Comparison of ENCODE assay signal across 8 cellular contexts in the genomic region with DNA sequence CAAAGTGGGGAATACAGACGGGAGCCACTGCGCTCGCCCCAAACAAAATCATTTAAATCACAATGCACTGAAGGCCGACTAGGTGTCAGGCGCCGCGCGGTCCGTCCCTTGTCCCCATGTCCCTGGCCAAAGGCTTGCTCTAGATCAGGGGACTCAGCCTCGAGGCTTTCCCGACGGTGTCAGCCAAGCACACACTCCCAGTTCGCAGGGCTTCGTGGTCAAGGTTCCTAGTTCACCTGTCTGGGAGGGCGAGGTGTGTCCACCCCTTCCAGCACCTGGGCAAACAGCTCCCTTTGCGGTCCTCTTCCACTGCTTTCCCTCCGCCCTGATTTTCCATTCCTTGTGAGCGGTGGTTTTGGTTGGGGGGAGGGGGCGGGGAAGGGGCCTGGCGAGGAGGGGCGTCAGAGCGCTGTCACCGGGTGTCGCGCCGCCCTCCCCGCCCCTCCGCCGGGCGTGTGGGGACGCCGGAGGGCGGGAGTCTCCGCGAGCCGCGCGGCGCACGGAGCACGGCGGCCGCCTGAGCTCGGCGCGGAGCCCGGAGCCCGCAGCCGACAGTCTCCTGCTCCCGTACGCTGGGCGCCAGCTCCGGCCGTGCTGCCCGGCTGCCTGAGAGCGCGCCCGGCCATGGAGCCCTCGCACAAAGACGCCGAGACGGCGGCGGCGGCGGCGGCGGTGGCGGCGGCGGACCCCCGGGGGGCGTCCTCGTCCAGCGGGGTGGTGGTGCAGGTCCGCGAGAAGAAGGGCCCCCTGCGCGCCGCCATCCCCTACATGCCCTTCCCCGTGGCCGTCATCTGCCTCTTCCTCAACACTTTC. TPM values are rescaled to one million over a fixed set of nuclear protein-coding genes. Genes with fewer than 3 reads are reported as not detected.
DNase-seq lines count a peak whose midpoint lies in the region; ATAC-seq and TF ChIP-seq lines count a peak whose summit lies in the region.

A gene with protein sequence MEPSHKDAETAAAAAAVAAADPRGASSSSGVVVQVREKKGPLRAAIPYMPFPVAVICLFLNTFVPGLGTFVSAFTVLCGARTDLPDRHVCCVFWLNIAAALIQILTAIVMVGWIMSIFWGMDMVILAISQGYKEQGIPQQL (plus strand): TSS at position 484 of the 813 bp plus-strand sequence. CDS start 141 bp downstream, at position 625.

- no peak within 1 kb of the TSS for H3K27ac ChIP-seq in liver (ENCODE audit: low read depth in 1 of 2, low read length in 2 of 2)
- H3K27ac ChIP-seq in stomach smooth muscle (ENCODE audit: low read length) = peak within 1 kb of the TSS; percentile 31

- ATAC-seq in GM19351 (IDR thresholded peaks at IDR 0.05; ENCODE audit: unreplicated experiment) (no peak), HG03432 (IDR thresholded peaks at IDR 0.05; ENCODE audit: unreplicated experiment) (no peak)

- H3K4me1 ChIP-seq in liver (ENCODE audit: control insufficient read depth in 4 of 4, insufficient read depth in 4 of 4, low read length in 3 of 4) = peaks cover 10 to 30% (median 21%) of the 10 kb centered on the region in 4 donors
- H3K4me1 ChIP-seq in stomach smooth muscle (ENCODE audit: control insufficient read depth, insufficient read depth, low read length) = peaks cover 38% of the 10 kb centered on the region

- peak within 1 kb of the TSS in 2 of 3 donors; percentile 37 to 44 for H3K4me3 ChIP-seq in liver (ENCODE audit: low read depth in 1 of 3, low read length in 3 of 3)
- H3K4me3 ChIP-seq in stomach smooth muscle (ENCODE audit: low read length in 2 of 2) = peak within 1 kb of the TSS; percentile 69 to 79

- H3K9me3 ChIP-seq in liver (ENCODE audit: control insufficient read depth in 4 of 4, low read length in 3 of 4) = no peaks in the 10 kb centered on the region
- no peaks in the 10 kb centered on the region for H3K9me3 ChIP-seq in stomach smooth muscle (ENCODE audit: control insufficient read depth in 2 of 2, low read length in 2 of 2)

- no peaks in the 10 kb centered on the region for H3K27me3 ChIP-seq in liver (ENCODE audit: control insufficient read depth in 4 of 4, insufficient read depth in 4 of 4, low read length in 3 of 4)
- no peaks in the 10 kb centered on the region for H3K27me3 ChIP-seq in stomach smooth muscle (ENCODE audit: control insufficient read depth in 1 of 2, insufficient read depth in 2 of 2, low read length in 2 of 2)

- no peaks in the 10 kb centered on the region for H3K36me3 ChIP-seq in liver (ENCODE audit: control insufficient read depth in 4 of 4, insufficient read depth in 3 of 4, low read depth in 1 of 4, low read length in 3 of 4)
- no peaks in the 10 kb centered on the region for H3K36me3 ChIP-seq in stomach smooth muscle (ENCODE audit: control insufficient read depth in 2 of 2, insufficient read depth in 2 of 2, low read length in 2 of 2)

- WGBS in liver = 1% methylated on average over 82 of the region's 82 CpGs

- H3K9ac ChIP-seq in liver (ENCODE audit: low read depth in 1 of 2, low read length in 2 of 2) = no peak within 1 kb of the TSS
- H3K9ac ChIP-seq in stomach smooth muscle (ENCODE audit: low read length in 2 of 2) = peak within 1 kb of the TSS; percentile 49 to 51

- TF ChIP-seq RAD21 in liver (IDR thresholded peaks at IDR 0.05) = no peak

- no peak for TF ChIP-seq CTCF in liver (IDR thresholded peaks at IDR 0.05; ENCODE audit: low read depth, low read length, missing input control)

- DNase-seq in stimulated activated CD4-positive, alpha-beta T cell treated with anti-CD3 and anti-CD28 coated beads, Interleukin-15, amount 100 ng/mL, for 24 hours = peak; percentile 42
- no peak for DNase-seq in stimulated activated CD4-positive, alpha-beta T cell treated with anti-CD3 and anti-CD28 coated beads, Interleukin-4, amount 100 ng/mL, for 24 hours
- DNase-seq in RPMI7951 (ENCODE audit: low read depth) (peak; percentile 20), cerebellar cortex (ENCODE audit: low spot score) (peak; percentile 24)

TF ChIP-seq in liver, 16 proteins besides CTCF, POLR2A, EP300 and RAD21:
- no peak for TF ChIP-seq SP1 (IDR thresholded peaks at IDR 0.05)
- no peak for TF ChIP-seq FOXA2 (IDR thresholded peaks at IDR 0.05)
- TF ChIP-seq RXRA (IDR thresholded peaks at IDR 0.05) = no peak
- TF ChIP-seq HNF4A (conservative IDR thresholded peaks at IDR 0.05) = no peak
- no peak for TF ChIP-seq REST (IDR thresholded peaks at IDR 0.05)
- TF ChIP-seq YY1 (IDR thresholded peaks at IDR 0.05) = no peak
- no peak for TF ChIP-seq HNF4G (IDR thresholded peaks at IDR 0.05)
- TF ChIP-seq NR2F2 (IDR thresholded peaks at IDR 0.05) = no peak

RNA-seq across cellular contexts. Expression of the gene that starts here (rescaled TPM):
- total RNA-seq in RPMI7951 (2014; rRNA removed; shearing (Covaris generic)) = not detected in 2 replicates
- total RNA-seq in liver = under 1 TPM; 0.08 to 0.14 TPM
- polyA plus RNA-seq in liver = under 1 TPM; 0.03 to 0.06 TPM

Comparison
In these comparisons a context has a peak if more than half of its experiments do, and no peak if none do; other contexts are left out.
1. Peak in DNase-seq in RPMI7951; RNA of the gene not detected or under 1 TPM.
2. H3K9ac ChIP-seq: peak in stomach smooth muscle (2 of 2); none in liver (0 of 2).